ENCODE assay signal across 28 cellular contexts in genomic region chrX:129872524-129872923, GRCh38.
"Had no signal": no experiment of that assay in that cellular context is flagged by ENCODE, and none has a peak within 500 bp of the region (broad histone marks: within the 10 kb centered on the region; RNA-seq: fewer than 3 reads in every experiment).

No MANE protein-coding gene starts in this region.

- H3K4me1 Mint-ChIP-seq: endodermal cell had no signal

- H3K27me3 Mint-ChIP-seq: dendritic cell treated with granulocyte-macrophage colony-stimulating factor and Interleukin-4, amounts not matched to agents 40 ng/mL and 50 ng/mL, for 4 days had no signal

- DNase-seq: colonic mucosa; cortex of kidney; dermis blood vessel endothelial cell; dorsolateral prefrontal cortex; effector CD4-positive, alpha-beta T cell; effector CD8-positive, alpha-beta T cell; effector memory CD4-positive, alpha-beta T cell; effector memory CD8-positive, alpha-beta T cell; endodermal cell; erythroblast; esophagus squamous epithelium; foreskin fibroblast; foreskin keratinocyte; foreskin melanocyte; gastrocnemius medialis; glutamatergic neuron; head of caudate nucleus; heart left ventricle; heart right ventricle had no signal

- H3K27ac Mint-ChIP-seq: dendritic cell treated with granulocyte-macrophage colony-stimulating factor and Interleukin-4, amounts not matched to agents 40 ng/mL and 50 ng/mL, for 4 days; effector memory CD8-positive, alpha-beta T cell; endodermal cell had no signal

- H3K4me3 ChIP-seq: colonic mucosa, dorsolateral prefrontal cortex, esophagus muscularis mucosa, esophagus squamous epithelium, gastrocnemius medialis, gastroesophageal sphincter, heart left ventricle, heart right ventricle had no signal

- ATAC-seq: effector memory CD8-positive, alpha-beta T cell; esophagus mucosa; foreskin keratinocyte; gastrocnemius medialis; gastroesophageal sphincter; heart left ventricle; heart right ventricle had no signal

- H3K4me3 Mint-ChIP-seq: dendritic cell treated with granulocyte-macrophage colony-stimulating factor and Interleukin-4, amounts not matched to agents 40 ng/mL and 50 ng/mL, for 4 days; effector memory CD8-positive, alpha-beta T cell; endodermal cell had no signal

- H3K36me3 ChIP-seq: colonic mucosa, esophagus muscularis mucosa, esophagus squamous epithelium, gastrocnemius medialis, gastroesophageal sphincter, heart left ventricle, heart right ventricle had no signal

- H3K9me3 ChIP-seq: colonic mucosa, esophagus muscularis mucosa, esophagus squamous epithelium, gastrocnemius medialis, gastroesophageal sphincter, heart right ventricle had no signal

- H3K27ac ChIP-seq: colonic mucosa, dorsolateral prefrontal cortex, epithelial cell of prostate, esophagus muscularis mucosa, esophagus squamous epithelium, foreskin keratinocyte, gastrocnemius medialis, gastroesophageal sphincter, heart left ventricle, heart right ventricle had no signal

- FAIRE-seq: colon, endometrium, endothelial cell of umbilical vein, frontal cortex had no signal

- H3K27me3 ChIP-seq: colonic mucosa, esophagus muscularis mucosa, esophagus squamous epithelium, foreskin keratinocyte, gastrocnemius medialis, gastroesophageal sphincter, heart left ventricle had no signal

- H3K9me3 Mint-ChIP-seq: dendritic cell treated with granulocyte-macrophage colony-stimulating factor and Interleukin-4, amounts not matched to agents 40 ng/mL and 50 ng/mL, for 4 days; effector memory CD8-positive, alpha-beta T cell had no signal

- H3K4me1 ChIP-seq: colonic mucosa, esophagus muscularis mucosa, esophagus squamous epithelium, foreskin keratinocyte, gastrocnemius medialis, gastroesophageal sphincter, heart left ventricle, heart right ventricle had no signal
